ENCODE assay signal across 19 cellular contexts in the genomic region with DNA sequence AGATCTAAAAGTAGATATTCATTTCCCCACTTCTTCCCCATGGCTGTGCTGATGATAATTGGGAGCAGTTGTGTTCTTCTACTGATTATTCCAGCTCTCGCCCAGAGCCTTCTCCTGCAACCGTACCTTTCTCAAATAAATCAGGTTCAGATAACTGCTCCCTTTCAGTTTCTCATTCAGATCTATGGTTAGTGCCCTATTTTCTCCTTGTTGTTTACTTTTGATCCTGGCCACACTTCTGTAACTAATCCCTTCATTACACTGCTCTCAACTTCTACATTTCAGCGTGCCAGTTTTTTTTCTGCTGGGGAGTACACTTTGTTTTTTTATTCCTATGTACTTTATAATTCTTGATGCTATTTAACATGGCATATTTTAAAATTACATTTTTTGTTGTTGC.
"Had no signal": no experiment of that assay in that cellular context is flagged by ENCODE, and none has a peak within 500 bp of the region (broad histone marks: within the 10 kb centered on the region; RNA-seq: fewer than 3 reads in every experiment).

No MANE protein-coding gene starts in this region.

- H3K27me3 ChIP-seq: SJSA1 had no signal

- H3K27ac ChIP-seq: HL-60, SJSA1, SK-N-MC had no signal

- H3K4me3 ChIP-seq: SJSA1, SK-N-MC had no signal

- DNase-seq: KBM-7, MV-4-11, NCI-H1048, NCI-H1105, NCI-H1436 treated with DMSO at 0.1 percent for 48 hours, NCI-H1694, NCI-H187 treated with DMSO at 0.1 percent for 48 hours, NCI-H2029 treated with DMSO at 0.1 percent for 48 hours, NCI-H2171 treated with DMSO at 0.1 percent for 48 hours, NCI-H345, NCI-H446 treated with DMSO at 0.1 percent for 48 hours, NCI-H510A treated with DMSO at 0.1 percent for 48 hours, NCI-H526, Right ventricle myocardium superior, RPMI8226, SIG-M5 had no signal

- H3K9me3 ChIP-seq: SJSA1 had no signal
